1 cellular context compared by ENCODE assay signal in genomic region chr20:51679254-51679921, GRCh38.
TF ChIP-seq lines count a peak whose summit lies in the region.

No MANE protein-coding gene starts in this region.

TF ChIP-seq in HepG2, 621 proteins besides CTCF, POLR2A, EP300 and RAD21 (continued from another document):
- no peak for TF ChIP-seq HNF1B (CRISPR knock-in tag; IDR thresholded peaks at IDR 0.05)
